ENCODE assay signal across 20 cellular contexts in the genomic region with DNA sequence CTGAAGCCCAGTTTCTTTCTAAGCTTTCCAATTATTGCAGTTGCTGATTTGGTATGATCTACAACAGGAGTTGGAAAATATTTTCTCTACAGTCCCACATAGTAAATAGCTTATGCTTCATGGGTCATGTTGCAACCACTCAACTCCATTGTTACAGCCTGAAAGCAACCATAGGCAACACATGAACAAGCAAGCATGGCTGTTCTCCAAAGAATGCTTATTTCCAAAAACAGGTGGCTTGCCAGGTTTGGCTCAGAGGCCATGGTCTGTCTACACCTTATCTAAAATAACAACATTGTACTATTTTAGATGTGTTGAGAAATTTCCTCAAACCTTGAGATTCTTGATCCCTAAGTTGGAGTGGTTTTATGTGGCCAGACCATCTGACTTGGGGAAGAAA.
"Had no signal": no experiment of that assay in that cellular context is flagged by ENCODE, and none has a peak within 500 bp of the region (broad histone marks: within the 10 kb centered on the region; RNA-seq: fewer than 3 reads in every experiment).

No MANE protein-coding gene starts in this region.

- H3K4me2 ChIP-seq: neural progenitor cell had no signal

- H3K9me3 ChIP-seq: esophagus squamous epithelium, mucosa of descending colon, sigmoid colon, suprapubic skin had no signal

- H3K79me2 ChIP-seq: parathyroid adenoma had no signal

- H3K27me3 ChIP-seq: sigmoid colon, suprapubic skin had no signal

- H3K4me3 ChIP-seq: coronary artery, esophagus squamous epithelium, mucosa of descending colon, neural progenitor cell, sigmoid colon, skin epidermis, suprapubic skin had no signal

- H3K36me3 ChIP-seq: esophagus squamous epithelium, neural progenitor cell, sigmoid colon, suprapubic skin had no signal

- ATAC-seq: effector memory CD8-positive, alpha-beta T cell; left lobe of liver; natural killer cell treated with Interleukin-12 subunit alpha and Interleukin-12 subunit beta and Interleukin-15 and Interleukin-18, amount 100 ng/mL, for 72 hours; right cardiac atrium; stimulated activated naive B cell treated with anti-CD40 and anti-IgM and Interleukin-4, amounts not matched to agents 10 μg/mL and 1 μg/mL and 100 μg/mL, for 72 hours had no signal

- DNase-seq: effector memory CD8-positive, alpha-beta T cell; erythroblast; esophagus squamous epithelium; foreskin melanocyte; kidney; mesenchymal stem cell; mucosa of descending colon; naive B cell; right cardiac atrium; sigmoid colon; stimulated activated CD4-positive, alpha-beta T cell treated with anti-CD3 and anti-CD28 coated beads, Interleukin-15, amount 100 ng/mL, for 24 hours; stimulated activated CD4-positive, alpha-beta T cell treated with anti-CD3 and anti-CD28 coated beads, Interleukin-2, amount 100 ng/mL, for 48 hours; stimulated activated naive B cell treated with anti-CD40 and anti-IgM and Interleukin-4, amounts not matched to agents 10 μg/mL and 1 μg/mL and 100 μg/mL, for 72 hours had no signal

- H2AFZ ChIP-seq: neural progenitor cell, parathyroid adenoma had no signal

- H3K27ac ChIP-seq: coronary artery, esophagus squamous epithelium, neural progenitor cell, parathyroid adenoma, skin epidermis, suprapubic skin had no signal

- H3K4me1 ChIP-seq: esophagus squamous epithelium, parathyroid adenoma had no signal
